ENCODE assay signal across 8 cellular contexts in the genomic region with DNA sequence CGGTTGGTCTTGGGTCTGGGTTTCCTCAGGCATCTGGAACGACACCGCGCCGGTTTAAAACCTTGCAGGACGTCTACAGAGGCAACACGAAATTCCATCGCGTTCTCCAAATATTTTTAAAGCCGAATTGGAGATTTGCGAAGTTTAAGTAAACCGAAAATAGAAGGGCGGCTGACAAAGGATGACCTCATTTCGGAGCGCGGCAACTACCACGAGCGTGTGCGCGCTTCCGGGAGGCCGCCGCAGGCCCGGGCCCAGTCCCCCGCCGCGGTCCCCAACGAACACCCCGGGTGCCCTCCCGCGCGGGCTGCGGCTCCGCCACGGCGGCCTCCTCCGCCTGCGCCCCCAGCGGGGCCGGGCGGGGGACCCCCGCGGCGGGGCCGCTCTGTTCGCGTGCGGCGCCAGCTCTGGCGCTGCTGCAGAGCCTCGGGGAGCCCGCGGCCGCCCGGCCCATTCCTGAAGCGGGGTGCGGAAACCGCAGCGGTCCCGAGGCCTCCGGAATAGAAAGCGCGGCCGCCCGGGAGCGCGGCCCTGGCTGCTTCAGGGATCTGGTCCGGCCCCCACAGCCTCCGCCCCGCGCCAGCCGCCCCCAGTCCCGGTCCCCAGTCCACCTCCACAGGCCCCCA. TPM values are rescaled to one million over a fixed set of nuclear protein-coding genes. Genes with fewer than 3 reads are reported as not detected.
DNase-seq lines count a peak whose midpoint lies in the region; ATAC-seq lines count a peak whose summit lies in the region.

No MANE protein-coding gene starts in this region.

- ATAC-seq in GM21526 (IDR thresholded peaks at IDR 0.05; ENCODE audit: low FRiP score, unreplicated experiment), result peak; percentile 26

- peak; percentile 66 for DNase-seq in D341Med (ENCODE audit: low spot score)
- DNase-seq in Kasumi-1 (lab: John Stamatoyannopoulos, UW), result peak; percentile 21 to 39
- peak; percentile 74 for DNase-seq in activated CD4-positive, CD25-positive, alpha-beta regulatory T cell treated with anti-CD3 and anti-CD28 coated beads, Interleukin-2, amount 50 U/mL, for 72 hours
- DNase-seq in dermis microvascular lymphatic vessel endothelial cell (ENCODE audit: low read depth in 2 of 2), result peak; percentile 46 to 63
- peak; percentile 75 to 79 for DNase-seq in lung microvascular endothelial cell (ENCODE audit: low read depth in 2 of 2)
- DNase-seq in stimulated activated CD8-positive, alpha-beta memory T cell treated with anti-CD3 and anti-CD28 coated beads, Interleukin-15, amount 100 ng/mL, for 1 hour (ENCODE audit: low read depth), result peak; percentile 19
- no peak for DNase-seq in GM19240 (ENCODE audit: insufficient read length, low spot score)

RNA-seq across cellular contexts. Expression of gene HSP90AA1, which starts 0.4 kb away (rescaled TPM):
- total RNA-seq in dermis microvascular lymphatic vessel endothelial cell (253 and 261 TPM in 2 replicates), lung microvascular endothelial cell (229 and 280 TPM in 2 replicates)

RNA-seq across cellular contexts. Expression of gene WDR20, which starts 53.2 kb away (rescaled TPM):
- total RNA-seq in dermis microvascular lymphatic vessel endothelial cell, result 13.7 and 14.3 TPM in 2 replicates
- total RNA-seq in lung microvascular endothelial cell, result 10.2 and 17.5 TPM in 2 replicates
